8 cellular contexts compared by ENCODE assay signal in the genomic region with DNA sequence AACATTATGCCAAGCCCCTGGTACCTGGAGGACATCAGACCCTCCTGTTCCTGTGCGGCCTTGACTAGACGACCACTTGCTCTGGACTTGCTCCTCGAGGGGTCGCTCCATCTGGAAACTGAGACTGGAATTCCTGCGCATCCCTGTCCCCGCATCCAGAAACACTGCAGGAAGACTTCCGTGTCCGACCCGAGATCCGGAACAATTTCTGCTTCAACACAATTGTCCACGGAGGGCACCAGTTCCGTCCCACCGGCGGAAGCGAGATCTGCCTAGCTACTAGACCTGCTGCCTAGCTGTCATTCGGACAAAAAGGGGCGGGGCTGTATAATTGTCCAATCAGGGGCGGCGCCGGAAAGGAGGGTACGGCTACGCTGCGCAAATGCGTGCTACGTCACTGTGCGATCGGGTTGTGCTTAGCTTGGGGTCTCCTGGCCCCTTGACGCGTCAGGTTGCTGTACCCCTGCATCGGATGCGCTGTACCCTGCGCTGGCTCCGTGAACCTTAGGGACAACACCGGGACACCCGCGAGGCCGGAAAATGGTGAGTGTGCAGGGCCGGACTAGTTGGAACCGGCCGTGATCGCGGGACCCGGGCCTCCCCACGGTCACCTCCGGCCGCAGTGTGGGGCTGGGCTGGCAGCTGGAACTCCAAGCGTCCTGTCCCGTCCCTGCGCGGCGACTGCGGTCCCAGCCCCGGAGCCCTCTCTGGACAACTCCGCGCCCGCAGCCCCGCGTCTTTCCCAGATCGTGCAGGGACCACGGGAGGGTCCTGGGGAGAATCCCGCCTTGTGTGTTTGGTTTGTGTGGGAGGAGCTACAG. TPM values are rescaled to one million over a fixed set of nuclear protein-coding genes. Genes with fewer than 3 reads are reported as not detected.
DNase-seq lines count a peak whose midpoint lies in the region; ATAC-seq and TF ChIP-seq lines count a peak whose summit lies in the region.

A gene (minus strand): TSS at position 274 of the 821 bp plus-strand sequence. CDS start 133 bp downstream, at position 141.
A gene (plus strand): TSS at position 381 of the 821 bp plus-strand sequence. CDS start 160 bp downstream, at position 541.

- ATAC-seq in naive thymus-derived CD8-positive, alpha-beta T cell, result peak; percentile 87 to 88
- peak; percentile 86 to 90 for ATAC-seq in stimulated activated naive B cell treated with anti-CD40 and anti-IgM and Interleukin-4, amounts not matched to agents 10 μg/mL and 1 μg/mL and 100 μg/mL, for 72 hours (replicated peaks)

- peak within 1 kb of the TSS; percentile 98 to 100 (median 100) for H3K27ac Mint-ChIP-seq in naive thymus-derived CD8-positive, alpha-beta T cell
- H3K27ac Mint-ChIP-seq in stimulated activated naive B cell treated with anti-CD40 and anti-IgM and Interleukin-4, amounts not matched to agents 10 μg/mL and 1 μg/mL and 100 μg/mL, for 72 hours, result peak within 1 kb of the TSS; percentile 100

- peaks cover 17 to 72% (median 46%) of the 10 kb centered on the region in 4 donors for H3K4me1 Mint-ChIP-seq in naive thymus-derived CD8-positive, alpha-beta T cell
- peaks cover 22 to 43% of the 10 kb centered on the region in 2 donors for H3K4me1 Mint-ChIP-seq in stimulated activated naive B cell treated with anti-CD40 and anti-IgM and Interleukin-4, amounts not matched to agents 10 μg/mL and 1 μg/mL and 100 μg/mL, for 72 hours

- peaks cover 4% of the 10 kb centered on the region for H3K36me3 ChIP-seq in H7 (replicated peaks; ENCODE audit: control insufficient read depth, insufficient read depth, low read length)

- POLR2A ChIA-PET in naive thymus-derived CD8-positive, alpha-beta T cell (lab: Charles Lee), result interaction anchor here (0.5 to 2.4 kb wide), 12 partner anchors 12 to 1911 kb away, joined by 3 to 7 read pairs (median 3); a partner anchor contains a TSS

- no peaks in the 10 kb centered on the region for H3K27me3 ChIP-seq in H7 (ENCODE audit: control insufficient read depth, insufficient read depth, low read length)

- no peaks in the 10 kb centered on the region for H3K27me3 Mint-ChIP-seq in naive thymus-derived CD8-positive, alpha-beta T cell
- no peaks in the 10 kb centered on the region for H3K27me3 Mint-ChIP-seq in stimulated activated naive B cell treated with anti-CD40 and anti-IgM and Interleukin-4, amounts not matched to agents 10 μg/mL and 1 μg/mL and 100 μg/mL, for 72 hours

- DNase-seq in EL (peak; percentile 98), H7 (peak; percentile 97), M059J (ENCODE audit: low read depth) (peak; percentile 98), fibroblast of peridontal ligament (ENCODE audit: extremely low read depth) (peak; percentile 97)
- peak; percentile 91 for DNase-seq in activated T-helper 9 cell treated with anti-CD3 and anti-CD28 coated beads, Interleukin-2, amount 50 U/mL, for 16 hours (ENCODE audit: low read depth)
- DNase-seq in naive thymus-derived CD8-positive, alpha-beta T cell, result peak; percentile 87 to 99 (median 96)
- DNase-seq in stimulated activated naive B cell treated with anti-CD40 and anti-IgM and Interleukin-4, amounts not matched to agents 10 μg/mL and 1 μg/mL and 100 μg/mL, for 72 hours, result peak; percentile 96

- H3K4me3 Mint-ChIP-seq in naive thymus-derived CD8-positive, alpha-beta T cell, result peak within 1 kb of the TSS; percentile 98 to 100 (median 100)
- H3K4me3 Mint-ChIP-seq in stimulated activated naive B cell treated with anti-CD40 and anti-IgM and Interleukin-4, amounts not matched to agents 10 μg/mL and 1 μg/mL and 100 μg/mL, for 72 hours, result peak within 1 kb of the TSS; percentile 100

- H3K9me3 Mint-ChIP-seq in naive thymus-derived CD8-positive, alpha-beta T cell, result no peaks in the 10 kb centered on the region
- H3K9me3 Mint-ChIP-seq in stimulated activated naive B cell treated with anti-CD40 and anti-IgM and Interleukin-4, amounts not matched to agents 10 μg/mL and 1 μg/mL and 100 μg/mL, for 72 hours, result no peaks in the 10 kb centered on the region

- peaks cover 0 to 15% (median 2%) of the 10 kb centered on the region in 3 donors for H3K36me3 Mint-ChIP-seq in naive thymus-derived CD8-positive, alpha-beta T cell
- H3K36me3 Mint-ChIP-seq in stimulated activated naive B cell treated with anti-CD40 and anti-IgM and Interleukin-4, amounts not matched to agents 10 μg/mL and 1 μg/mL and 100 μg/mL, for 72 hours, result peaks cover 25 to 30% of the 10 kb centered on the region in 2 donors

- TF ChIP-seq POLR2A in Raji (IDR thresholded peaks at IDR 0.05; ENCODE audit: insufficient read depth, low read depth, low read length), result peak; percentile 94

- H3K4me3 ChIP-seq in H7 (ENCODE audit: insufficient read depth, low read depth, low read length), result peak within 1 kb of the TSS; percentile 99

RNA-seq across cellular contexts. Expression of the first gene that starts in this region (rescaled TPM):
- 3.1 and 5.2 TPM in 2 replicates for total RNA-seq in H7 (2014; rRNA removed; shearing (Covaris generic))
- 6.3 and 7.9 TPM in 2 replicates for total RNA-seq in M059J (2014; rRNA removed; shearing (Covaris generic))
- total RNA-seq in naive thymus-derived CD8-positive, alpha-beta T cell, result 10 to 100 TPM; 14.4 to 15.4 TPM
- 1 to 10 TPM; 3.7 to 6.8 (median 6.5) TPM for polyA plus RNA-seq in naive thymus-derived CD8-positive, alpha-beta T cell

RNA-seq across cellular contexts. Expression of the second gene that starts in this region (rescaled TPM):
- total RNA-seq in H7 (2014; rRNA removed; shearing (Covaris generic)), result 7.4 and 10.2 TPM in 2 replicates
- total RNA-seq in M059J (2014; rRNA removed; shearing (Covaris generic)), result 12.8 and 27.7 TPM in 2 replicates
- total RNA-seq in naive thymus-derived CD8-positive, alpha-beta T cell, result 10 to 100 TPM; 46.2 to 48.0 TPM
- polyA plus RNA-seq in naive thymus-derived CD8-positive, alpha-beta T cell, result 10 to 100 TPM; 14.2 to 18.6 (median 17.9) TPM

Comparison
In these comparisons a context has a peak if more than half of its experiments do, and no peak if none do; other contexts are left out.
1. Peak in every context shown above with its lines: DNase-seq, ATAC-seq and H3K4me3 ChIP-seq.